In genomic region chr16:31868701-31869167, GRCh38 we compare ENCODE assay signal across 1 cellular context.
TF ChIP-seq lines count a peak whose summit lies in the region.

No MANE protein-coding gene starts in this region.

TF ChIP-seq in K562, 482 proteins besides CTCF, POLR2A, EP300 and RAD21 (continued from another document):
- TF ChIP-seq GATA2 (CRISPR knock-in tag; IDR thresholded peaks at IDR 0.05): peak; percentile 31; the same call in 1 of the 2 replicates
